ENCODE assay signal across 14 cellular contexts in genomic region chr9:35338561-35339274, GRCh38.
"Had no signal": no experiment of that assay in that cellular context is flagged by ENCODE, and none has a peak within 500 bp of the region (broad histone marks: within the 10 kb centered on the region; RNA-seq: fewer than 3 reads in every experiment).

No MANE protein-coding gene starts in this region.

- H3K9me3 ChIP-seq: body of pancreas, thoracic aorta, uterus had no signal

- H3K36me3 ChIP-seq: thoracic aorta, uterus had no signal

- ATAC-seq: activated CD4-positive, CD25-positive, alpha-beta regulatory T cell treated with anti-CD3 and anti-CD28 coated beads, Interleukin-2, amount 50 U/mL, for 24 hours; activated naive CD4-positive, alpha-beta T cell treated with anti-CD3 and anti-CD28 coated beads, Interleukin-2, amount 50 U/mL, for 72 hours; body of pancreas; natural killer cell treated with Interleukin-12 subunit alpha and Interleukin-12 subunit beta and Interleukin-15 and Interleukin-18, amount 100 ng/mL, for 72 hours had no signal

- H3K4me3 ChIP-seq: body of pancreas, thoracic aorta, uterus had no signal

- H3K27me3 ChIP-seq: body of pancreas, uterus had no signal

- H3K4me1 ChIP-seq: uterus had no signal

- DNase-seq: activated effector memory CD4-positive, alpha-beta T cell treated with Interleukin-2 at 50 U/mL for 16 hours; activated T-cell treated with anti-CD3 and anti-CD28 coated beads, Interleukin-2, amount 50 U/mL, for 24 hours; amniotic stem cell; cortex of kidney; effector CD8-positive, alpha-beta T cell; mammary epithelial cell; stimulated activated CD4-positive, alpha-beta T cell treated with anti-CD3 and anti-CD28 coated beads, Interleukin-15, amount 100 ng/mL, for 24 hours; stimulated activated CD4-positive, alpha-beta T cell treated with anti-CD3 and anti-CD28 coated beads, Interleukin-4, amount 100 ng/mL, for 24 hours; uterus had no signal

- H3K27ac ChIP-seq: body of pancreas, uterus had no signal
